ENCODE assay signal across 10 cellular contexts in the genomic region with DNA sequence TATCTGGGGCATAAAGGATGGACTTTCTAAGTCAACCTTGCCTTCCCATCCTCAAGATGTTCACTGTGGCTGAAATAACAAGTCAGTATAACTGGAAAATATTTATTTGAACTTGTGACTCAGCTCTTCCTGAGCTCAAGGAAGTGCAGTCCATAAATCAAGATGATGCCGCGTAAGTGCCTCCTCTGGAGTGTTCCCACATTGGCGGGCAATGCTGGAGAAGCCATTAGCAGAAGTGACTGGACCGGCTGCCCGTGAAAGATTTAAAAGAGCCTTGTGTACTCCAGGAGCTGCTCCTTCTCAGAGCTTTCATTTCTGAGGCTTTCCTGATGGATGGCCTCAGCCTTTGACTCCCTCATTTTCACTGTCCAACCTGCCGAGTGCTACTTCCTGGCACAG. TPM values are rescaled to one million over a fixed set of nuclear protein-coding genes. Genes with fewer than 3 reads are reported as not detected.
A peak's percentile ranks its signal among the peaks of the same experiment; 100 is the strongest.
DNase-seq lines count a peak whose midpoint lies in the region; ATAC-seq and TF ChIP-seq lines count a peak whose summit lies in the region.
"Had no signal": no experiment of that assay in that cellular context is flagged by ENCODE, and none has a peak within 500 bp of the region (broad histone marks: within the 10 kb centered on the region; RNA-seq: fewer than 3 reads in every experiment).

No MANE protein-coding gene starts in this region.

- peak; percentile 26 to 49 for TF ChIP-seq POLR2A in uterus (IDR thresholded peaks at IDR 0.05)

- H3K4me3 ChIP-seq in cardiac muscle cell (no peak overlapping the region), uterus (no peak overlapping the region)

- intact Hi-C loops in Right ventricle myocardium superior (cut with DNase I) = no loop called here
- intact Hi-C loops in uterus (cut with DNase I; ENCODE audit: low total_unique reads) = no loop called here

- peaks cover 56% of the 10 kb centered on the region for H3K4me1 ChIP-seq in cardiac muscle cell (ENCODE audit: low read depth)
- H3K4me1 ChIP-seq in uterus = peaks cover 16 to 17% of the 10 kb centered on the region in 2 donors

- H3K27ac ChIP-seq in cardiac muscle cell (peak overlapping the region; percentile 64), uterus (peak overlapping the region; percentile 85 to 98)
- H3K27ac ChIP-seq: C4-2B had no signal

- no peaks in the 10 kb centered on the region for H3K9me3 ChIP-seq in cardiac muscle cell (ENCODE audit: low read depth)
- no peaks in the 10 kb centered on the region for H3K9me3 ChIP-seq in uterus

- H3K36me3 ChIP-seq in cardiac muscle cell (peaks cover 1% of the 10 kb centered on the region), uterus (no peaks in the 10 kb centered on the region)

- no peak for TF ChIP-seq CTCF in cardiac muscle cell (IDR thresholded peaks at IDR 0.05; ENCODE audit: low read depth, low read length)
- no peak for TF ChIP-seq CTCF in uterus (IDR thresholded peaks at IDR 0.05)

- H3K27me3 ChIP-seq in cardiac muscle cell = no peaks in the 10 kb centered on the region
- H3K27me3 ChIP-seq in uterus = no peaks in the 10 kb centered on the region

- ATAC-seq in Right ventricle myocardium superior (ENCODE audit: poor library complexity) (no peak), GM21723 (IDR thresholded peaks at IDR 0.05; ENCODE audit: unreplicated experiment) (no peak)

- DNase-seq in cardiac muscle cell (ENCODE audit: low read depth in 1 of 2, low spot score in 1 of 2) (peak in 1 of 2 donors; percentile 15), Right ventricle myocardium superior (no peak), T1000 (lab: John Stamatoyannopoulos, UW) (peak; percentile 13), kidney tubule cell (ENCODE audit: low spot score) (peak; percentile 88), uterus (peak; percentile 78 to 94), CD1c-positive myeloid dendritic cell (ENCODE audit: extremely low spot score) (no peak)
- no peak for DNase-seq in activated CD4-positive, CD25-positive, alpha-beta regulatory T cell (lab: John Stamatoyannopoulos, UW)
- DNase-seq: NCI-H1930 had no signal

RNA-seq across cellular contexts. Expression of a gene that starts 17.4 kb away (rescaled TPM):
- total RNA-seq in cardiac muscle cell (61.4 and 75.7 TPM in 2 replicates), Right ventricle myocardium superior (192 TPM), uterus (10 to 100 TPM in 3 of 4 donors, 1 to 10 TPM in 1; 5.9 to 93.7 (median 22.2) TPM)
- polyA plus RNA-seq in cardiac muscle cell = 168 and 219 TPM in 2 replicates

Comparison
In these comparisons a context has a peak if more than half of its experiments do, and no peak if none do; other contexts are left out.
1. DNase-seq: peak in T1000 (single experiment), kidney tubule cell (single experiment) and uterus (2 of 2); none in Right ventricle myocardium superior (single experiment), activated CD4-positive, CD25-positive, alpha-beta regulatory T cell (0 of 4) and CD1c-positive myeloid dendritic cell (single experiment).